Comparison of ENCODE assay signal across 8 cellular contexts in genomic region chr19:3970313-3970807, GRCh38. TPM values are rescaled to one million over a fixed set of nuclear protein-coding genes. Genes with fewer than 3 reads are reported as not detected.
DNase-seq lines count a peak whose midpoint lies in the region; ATAC-seq, FAIRE-seq and TF ChIP-seq lines count a peak whose summit lies in the region.

No MANE protein-coding gene starts in this region.

- no peaks in the 10 kb centered on the region for H3K27me3 ChIP-seq in mucosa of rectum (ENCODE audit: control insufficient read depth in 2 of 2, insufficient read depth in 2 of 2, low read length in 2 of 2)

- H3K27ac Mint-ChIP-seq in stimulated activated naive CD8-positive, alpha-beta T cell treated with anti-CD3 and anti-CD28 coated beads, Interleukin-15, Interleukin-2, amounts not matched to agents 100 ng/mL and 50 ng/mL, for 24 hours, result peak overlapping the region; percentile 85

- H3K36me3 Mint-ChIP-seq in stimulated activated naive CD8-positive, alpha-beta T cell treated with anti-CD3 and anti-CD28 coated beads, Interleukin-15, Interleukin-2, amounts not matched to agents 100 ng/mL and 50 ng/mL, for 24 hours (ENCODE audit: low read depth), result peaks cover 21% of the 10 kb centered on the region

- peak overlapping the region; percentile 92 to 96 for H3K9ac ChIP-seq in mucosa of rectum (ENCODE audit: low read depth in 1 of 2, low read length in 2 of 2)

- no peaks in the 10 kb centered on the region for H3K9me3 Mint-ChIP-seq in stimulated activated naive CD8-positive, alpha-beta T cell treated with anti-CD3 and anti-CD28 coated beads, Interleukin-15, Interleukin-2, amounts not matched to agents 100 ng/mL and 50 ng/mL, for 24 hours

- TF ChIP-seq CTCF in cardiac fibroblast (IDR thresholded peaks at IDR 0.05; ENCODE audit: low read depth, low read length), result no peak

- H3K4me3 ChIP-seq in cardiac fibroblast (replicated peaks in 1 of 2; ENCODE audit: low read depth in 2 of 2, low read length in 2 of 2), result peak overlapping the region; percentile 87 to 99
- H3K4me3 ChIP-seq in mucosa of rectum (ENCODE audit: low read length in 2 of 2), result peak overlapping the region; percentile 68 to 76

- H3K4me3 Mint-ChIP-seq in stimulated activated naive CD8-positive, alpha-beta T cell treated with anti-CD3 and anti-CD28 coated beads, Interleukin-15, Interleukin-2, amounts not matched to agents 100 ng/mL and 50 ng/mL, for 24 hours, result peak overlapping the region; percentile 91

- ATAC-seq in stimulated activated naive CD8-positive, alpha-beta T cell treated with anti-CD3 and anti-CD28 coated beads, Interleukin-15, Interleukin-2, amounts not matched to agents 100 U/mL and 50 U/mL, for 24 hours, result no peak
- ATAC-seq in HG03039 (IDR thresholded peaks at IDR 0.05; ENCODE audit: unreplicated experiment), result no peak

- peaks cover 39 to 50% of the 10 kb centered on the region in 2 donors for H3K4me1 ChIP-seq in mucosa of rectum (ENCODE audit: control insufficient read depth in 2 of 2, insufficient read depth in 2 of 2, low read length in 2 of 2)

- no peak for FAIRE-seq in GM12892 (lab: Jason Lieb, UNC)

- no peak for TF ChIP-seq POLR2A in GM12892 (IDR thresholded peaks at IDR 0.05; ENCODE audit: low read depth, low read length)

- H3K27ac ChIP-seq in mucosa of rectum (ENCODE audit: low read depth in 2 of 2, low read length in 2 of 2), result peak overlapping the region; percentile 88 to 93

- peaks cover 26% of the 10 kb centered on the region for H3K4me1 Mint-ChIP-seq in stimulated activated naive CD8-positive, alpha-beta T cell treated with anti-CD3 and anti-CD28 coated beads, Interleukin-15, Interleukin-2, amounts not matched to agents 100 ng/mL and 50 ng/mL, for 24 hours (ENCODE audit: low read depth)

- no peaks in the 10 kb centered on the region for H3K27me3 Mint-ChIP-seq in stimulated activated naive CD8-positive, alpha-beta T cell treated with anti-CD3 and anti-CD28 coated beads, Interleukin-15, Interleukin-2, amounts not matched to agents 100 ng/mL and 50 ng/mL, for 24 hours

- H3K36me3 ChIP-seq in mucosa of rectum (ENCODE audit: control insufficient read depth in 2 of 2, insufficient read depth in 2 of 2, low read length in 2 of 2), result peaks cover 0 to 9% of the 10 kb centered on the region in 2 donors

- H3K9me3 ChIP-seq in mucosa of rectum (ENCODE audit: control insufficient read depth in 2 of 2, low read length in 2 of 2), result no peaks in the 10 kb centered on the region

- DNase-seq in stimulated activated naive CD8-positive, alpha-beta T cell treated with anti-CD3 and anti-CD28 coated beads, Interleukin-15, Interleukin-2, amounts not matched to agents 100 U/mL and 50 U/mL, for 24 hours, result no peak
- no peak for DNase-seq in cardiac fibroblast (ENCODE audit: low read depth in 2 of 2)
- no peak for DNase-seq in HuH-7.5 (ENCODE audit: low spot score)
- DNase-seq in GM12892 (ENCODE audit: insufficient read length), result no peak
- DNase-seq in NCI-H510A (lab: John Stamatoyannopoulos, UW), result no peak

RNA-seq across cellular contexts. Expression of gene DAPK3, which starts 0.5 kb away (rescaled TPM):
- 16.8 TPM for polyA plus RNA-seq in GM12892 (2012; ENCODE audit: missing spikeins)

RNA-seq across cellular contexts. Expression of gene EEF2, which starts 14.9 kb away (rescaled TPM):
- polyA plus RNA-seq in GM12892 (2012; ENCODE audit: missing spikeins), result 1,369 TPM

RNA-seq across cellular contexts. Expression of gene PIAS4, which starts 37.2 kb away (rescaled TPM):
- polyA plus RNA-seq in GM12892 (2012; ENCODE audit: missing spikeins), result 11.3 TPM

RNA-seq across cellular contexts. Expression of gene NMRK2, which starts 37.5 kb away (rescaled TPM):
- polyA plus RNA-seq in GM12892 (2012; ENCODE audit: missing spikeins), result 0.61 TPM
